ENCODE assay signal across 20 cellular contexts in the genomic region with DNA sequence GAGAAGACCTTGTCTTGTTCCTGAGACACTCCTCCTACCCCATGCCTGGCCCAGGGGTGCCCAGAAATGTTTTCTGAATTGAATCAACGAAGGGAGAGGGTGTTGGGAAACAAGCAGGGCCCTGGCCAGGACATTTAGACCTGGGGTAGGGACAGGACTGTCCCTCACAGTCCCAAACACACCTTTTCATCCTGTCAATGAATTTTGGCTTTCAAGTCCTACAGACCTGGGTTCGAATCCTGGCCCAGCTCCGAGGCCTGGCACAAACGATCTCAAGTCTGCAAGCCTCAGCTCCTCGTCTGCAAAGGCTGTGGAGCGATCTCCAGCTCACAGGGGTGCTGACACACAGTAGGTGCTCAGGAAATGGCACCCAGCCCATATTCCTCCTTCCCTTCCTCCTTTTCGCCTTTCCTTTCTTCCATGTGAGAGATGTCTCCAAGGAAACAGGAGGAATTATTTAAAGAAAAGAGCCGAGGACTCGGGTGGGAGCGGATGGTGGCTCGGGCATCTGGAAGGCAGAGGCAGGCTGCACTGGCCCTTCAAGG.
"Had no signal": no experiment of that assay in that cellular context is flagged by ENCODE, and none has a peak within 500 bp of the region (broad histone marks: within the 10 kb centered on the region; RNA-seq: fewer than 3 reads in every experiment).

No MANE protein-coding gene starts in this region.

- H3K4me1 Mint-ChIP-seq: neural crest cell; stimulated activated naive CD8-positive, alpha-beta T cell treated with anti-CD3 and anti-CD28 coated beads, Interleukin-15, amount 100 ng/mL, for 72 hours had no signal

- H3K9me3 Mint-ChIP-seq: natural killer cell treated with Interleukin-12 subunit alpha and Interleukin-12 subunit beta and Interleukin-15 and Interleukin-18, amount 100 ng/mL, for 72 hours; neural crest cell; stimulated activated naive CD8-positive, alpha-beta T cell treated with anti-CD3 and anti-CD28 coated beads, Interleukin-15, amount 100 ng/mL, for 72 hours had no signal

- H3K27me3 ChIP-seq: right atrium auricular region, vagina had no signal

- H3K4me1 ChIP-seq: lower lobe of right lung, parathyroid adenoma, prostate gland, right atrium auricular region, suprapubic skin, transverse colon, vagina had no signal

- H2AFZ ChIP-seq: parathyroid adenoma had no signal

- H3K27ac Mint-ChIP-seq: naive B cell; natural killer cell treated with Interleukin-12 subunit alpha and Interleukin-12 subunit beta and Interleukin-15 and Interleukin-18, amount 100 ng/mL, for 72 hours; stimulated activated naive CD8-positive, alpha-beta T cell treated with anti-CD3 and anti-CD28 coated beads, Interleukin-15, amount 100 ng/mL, for 72 hours had no signal

- ATAC-seq: left ventricle myocardium superior; lower lobe of right lung; mucosa of descending colon; natural killer cell treated with Interleukin-12 subunit alpha and Interleukin-12 subunit beta and Interleukin-15 and Interleukin-18, amount 100 ng/mL, for 72 hours; stimulated activated naive CD8-positive, alpha-beta T cell treated with anti-CD3 and anti-CD28 coated beads, Interleukin-15, amount 100 ng/mL, for 72 hours had no signal

- H3K4me3 Mint-ChIP-seq: natural killer cell treated with Interleukin-12 subunit alpha and Interleukin-12 subunit beta and Interleukin-15 and Interleukin-18, amount 100 ng/mL, for 72 hours; neural crest cell; stimulated activated naive CD8-positive, alpha-beta T cell treated with anti-CD3 and anti-CD28 coated beads, Interleukin-15, amount 100 ng/mL, for 72 hours had no signal

- H3K9me3 ChIP-seq: lower lobe of right lung, mucosa of descending colon, neutrophil, prostate gland, right atrium auricular region, suprapubic skin, transverse colon, vagina had no signal

- DNase-seq: dorsolateral prefrontal cortex; effector CD4-positive, alpha-beta T cell; left ventricle myocardium superior; lower lobe of right lung; mucosa of descending colon; naive B cell; small intestine; stimulated activated CD4-positive, alpha-beta T cell treated with anti-CD3 and anti-CD28 coated beads, Interleukin-15, amount 100 ng/mL, for 24 hours; stimulated activated CD4-positive, alpha-beta T cell treated with anti-CD3 and anti-CD28 coated beads, Interleukin-2, amount 100 ng/mL, for 48 hours; stimulated activated naive CD4-positive, alpha-beta T cell; transverse colon had no signal

- H3K36me3 ChIP-seq: lower lobe of right lung, neutrophil, prostate gland, right atrium auricular region, suprapubic skin, transverse colon, vagina had no signal

- H3K36me3 Mint-ChIP-seq: naive B cell; natural killer cell treated with Interleukin-12 subunit alpha and Interleukin-12 subunit beta and Interleukin-15 and Interleukin-18, amount 100 ng/mL, for 72 hours had no signal

- H3K9ac ChIP-seq: parathyroid adenoma had no signal

- H3K4me3 ChIP-seq: dorsolateral prefrontal cortex, lower lobe of right lung, mucosa of descending colon, prostate gland, right atrium auricular region, suprapubic skin, transverse colon, vagina had no signal

- H3K79me2 ChIP-seq: parathyroid adenoma had no signal

- H3K27ac ChIP-seq: dorsolateral prefrontal cortex, lower lobe of right lung, neutrophil, parathyroid adenoma, prostate gland, right atrium auricular region, suprapubic skin, transverse colon, vagina had no signal
